Comparison of ENCODE assay signal across 2 cellular contexts in genomic region chr18:26416652-26417150, GRCh38.
TF ChIP-seq lines count a peak whose summit lies in the region.

No MANE protein-coding gene starts in this region.

TF ChIP-seq in GM23338, 12 proteins besides CTCF, POLR2A, EP300 and RAD21:
- TF ChIP-seq ZNF114 (CRISPR knock-in tag; IDR thresholded peaks at IDR 0.05): no peak
- no peak for TF ChIP-seq POLR2AphosphoS5 (IDR thresholded peaks at IDR 0.05; ENCODE audit: low read depth)
- TF ChIP-seq ZNF462 (CRISPR knock-in tag; IDR thresholded peaks at IDR 0.05): no peak
- no peak for TF ChIP-seq STAT1 (IDR thresholded peaks at IDR 0.05; ENCODE audit: unreplicated experiment)
- TF ChIP-seq JUNB (IDR thresholded peaks at IDR 0.05; ENCODE audit: unreplicated experiment): no peak
- no peak for TF ChIP-seq ZNF331 (CRISPR knock-in tag; IDR thresholded peaks at IDR 0.05; ENCODE audit: low read depth)
- TF ChIP-seq CREB1 (CRISPR knock-in tag; IDR thresholded peaks at IDR 0.05; ENCODE audit: low read depth): no peak
- TF ChIP-seq EZH2 (IDR thresholded peaks at IDR 0.05; ENCODE audit: low read depth, unreplicated experiment): no peak
- TF ChIP-seq REST (IDR thresholded peaks at IDR 0.05; ENCODE audit: unreplicated experiment): no peak
- TF ChIP-seq EZH2phosphoT487 (IDR thresholded peaks at IDR 0.05; ENCODE audit: unreplicated experiment): no peak
- TF ChIP-seq ETS1 (IDR thresholded peaks at IDR 0.05): no peak
- TF ChIP-seq NANOG (IDR thresholded peaks at IDR 0.05; ENCODE audit: borderline replicate concordance): no peak

TF ChIP-seq in K562, 482 proteins besides CTCF, POLR2A, EP300 and RAD21:
- TF ChIP-seq ZNF695 (CRISPR knock-in tag; IDR thresholded peaks at IDR 0.05): no peak
- TF ChIP-seq ZNF143 (CRISPR knock-in tag; IDR thresholded peaks at IDR 0.05): no peak
- no peak for TF ChIP-seq JUND (IDR thresholded peaks at IDR 0.05; ENCODE audit: borderline replicate concordance, low read depth, low read length)
- no peak for TF ChIP-seq JUND (tag; IDR thresholded peaks at IDR 0.05; ENCODE audit: borderline replicate concordance, low read depth, low read length)
- no peak for TF ChIP-seq MXI1 (IDR thresholded peaks at IDR 0.05; ENCODE audit: low read depth, low read length)
- TF ChIP-seq TEAD4 (IDR thresholded peaks at IDR 0.05; ENCODE audit: low read length): no peak
- no peak for TF ChIP-seq TEAD4 (CRISPR knock-in tag; IDR thresholded peaks at IDR 0.05; ENCODE audit: borderline replicate concordance)
- no peak for TF ChIP-seq MYNN (IDR thresholded peaks at IDR 0.05)
- TF ChIP-seq MYNN (CRISPR knock-in tag; IDR thresholded peaks at IDR 0.05): no peak
- TF ChIP-seq GATAD2A (IDR thresholded peaks at IDR 0.05): no peak
- no peak for TF ChIP-seq ZBTB12 (CRISPR knock-in tag; IDR thresholded peaks at IDR 0.05)
- no peak for TF ChIP-seq USF1 (CRISPR knock-in tag; IDR thresholded peaks at IDR 0.05)
- no peak for TF ChIP-seq ZBTB26 (CRISPR knock-in tag; IDR thresholded peaks at IDR 0.05)
- TF ChIP-seq RBBP5 (IDR thresholded peaks at IDR 0.05; ENCODE audit: borderline replicate concordance, insufficient read depth, low read length, poor library complexity, severe bottlenecking): no peak
- no peak for TF ChIP-seq SNAPC5 (CRISPR knock-in tag; IDR thresholded peaks at IDR 0.05)
- no peak for TF ChIP-seq ZBTB9 (CRISPR knock-in tag; IDR thresholded peaks at IDR 0.05)
- no peak for TF ChIP-seq POLR3A (IDR thresholded peaks at IDR 0.05; ENCODE audit: borderline replicate concordance, extremely low read depth, insufficient read depth, insufficient read length)
- TF ChIP-seq POLR2G (IDR thresholded peaks at IDR 0.05; ENCODE audit: low read depth, low read length): no peak
- TF ChIP-seq KLF10 (CRISPR knock-in tag; IDR thresholded peaks at IDR 0.05): no peak
- TF ChIP-seq ZNF263 (CRISPR knock-in tag; IDR thresholded peaks at IDR 0.05; ENCODE audit: borderline replicate concordance): no peak
- TF ChIP-seq ZNF408 (CRISPR knock-in tag; IDR thresholded peaks at IDR 0.05; ENCODE audit: low read depth): no peak
- no peak for TF ChIP-seq PBX2 (CRISPR knock-in tag; IDR thresholded peaks at IDR 0.05; ENCODE audit: low read depth)
- TF ChIP-seq PBX2 (tag; conservative IDR thresholded peaks at IDR 0.05; ENCODE audit: low read depth): no peak
- TF ChIP-seq MLLT1 (IDR thresholded peaks at IDR 0.05): no peak
